ENCODE assay signal across 11 cellular contexts in genomic region chr14:79278286-79278797, GRCh38.
A peak's percentile ranks its signal among the peaks of the same experiment; 100 is the strongest.
DNase-seq lines count a peak whose midpoint lies in the region; ATAC-seq and TF ChIP-seq lines count a peak whose summit lies in the region.
"Had no signal": no experiment of that assay in that cellular context is flagged by ENCODE, and none has a peak within 500 bp of the region (broad histone marks: within the 10 kb centered on the region; RNA-seq: fewer than 3 reads in every experiment).

No MANE protein-coding gene starts in this region.

- TF ChIP-seq CTCF in esophagus muscularis mucosa (IDR thresholded peaks at IDR 0.05) (no peak), nephron (IDR thresholded peaks at IDR 0.05; ENCODE audit: unreplicated experiment in 3 of 3) (no peak), uterus (IDR thresholded peaks at IDR 0.05) (no peak)

- peak overlapping the region; percentile 91 to 95 (median 92) for H3K4me3 Mint-ChIP-seq in nephron
- H3K4me3 Mint-ChIP-seq in activated CD4-positive, alpha-beta T cell treated with anti-CD3 and anti-CD28 coated beads, Interleukin-2, amount 10 ng/mL, durations not matched to agents 7 days and 5 days: no peak overlapping the region
- H3K4me3 Mint-ChIP-seq: activated naive CD8-positive, alpha-beta T cell; T-helper 17 cell had no signal

- H3K9me3 ChIP-seq in esophagus muscularis mucosa: no peaks in the 10 kb centered on the region
- no peaks in the 10 kb centered on the region for H3K9me3 ChIP-seq in uterus

- H3K27me3 ChIP-seq in esophagus muscularis mucosa (no peaks in the 10 kb centered on the region), uterus (no peaks in the 10 kb centered on the region)

- H3K36me3 Mint-ChIP-seq in nephron (ENCODE audit: low read depth): no peaks in the 10 kb centered on the region
- peaks cover 2% of the 10 kb centered on the region for H3K36me3 Mint-ChIP-seq in activated CD4-positive, alpha-beta T cell treated with anti-CD3 and anti-CD28 coated beads, Interleukin-2, amount 10 ng/mL, durations not matched to agents 7 days and 5 days (ENCODE audit: low read depth)
- H3K36me3 Mint-ChIP-seq: activated naive CD8-positive, alpha-beta T cell had no signal

- H3K4me3 ChIP-seq in esophagus muscularis mucosa: peak overlapping the region; percentile 65 to 87 (median 71)
- H3K4me3 ChIP-seq in uterus: peak overlapping the region; percentile 52 to 68
- H3K4me3 ChIP-seq: GM12878 had no signal

- TF ChIP-seq POLR2A in esophagus muscularis mucosa (IDR thresholded peaks at IDR 0.05; ENCODE audit: low read depth) (no peak), uterus (IDR thresholded peaks at IDR 0.05) (no peak)

- H3K27ac ChIP-seq in esophagus muscularis mucosa (replicated peaks in 1 of 4) (peak overlapping the region; percentile 71 to 80 (median 76)), uterus (peak overlapping the region; percentile 48 to 62)

- POLR2A ChIA-PET in activated CD4-positive, alpha-beta T cell treated with anti-CD3 and anti-CD28 coated beads, Interleukin-2, amount 10 ng/mL, durations not matched to agents 7 days and 5 days (lab: Charles Lee): no interaction called here

- ATAC-seq in HG02759 (IDR thresholded peaks at IDR 0.05; ENCODE audit: unreplicated experiment): no peak
- ATAC-seq: GM12878, T-helper 17 cell had no signal

- intact Hi-C loops in esophagus muscularis mucosa (cut with DNase I): loop anchor here (10.0 kb wide), 1 partner anchor 314 kb away; no protein-coding TSS in a partner anchor
- intact Hi-C loops in uterus (cut with DNase I; ENCODE audit: low total_unique reads): no loop called here

- H3K27ac Mint-ChIP-seq in nephron: no peak overlapping the region
- no peak overlapping the region for H3K27ac Mint-ChIP-seq in activated CD4-positive, alpha-beta T cell treated with anti-CD3 and anti-CD28 coated beads, Interleukin-2, amount 10 ng/mL, durations not matched to agents 7 days and 5 days
- H3K27ac Mint-ChIP-seq: activated naive CD8-positive, alpha-beta T cell; T-helper 17 cell had no signal

- peaks cover 71% of the 10 kb centered on the region for H3K27me3 Mint-ChIP-seq in nephron (ENCODE audit: low read depth)
- peaks cover 47% of the 10 kb centered on the region for H3K27me3 Mint-ChIP-seq in activated CD4-positive, alpha-beta T cell treated with anti-CD3 and anti-CD28 coated beads, Interleukin-2, amount 10 ng/mL, durations not matched to agents 7 days and 5 days

- 20% methylated on average over 16 of the region's 18 CpGs for WGBS in esophagus muscularis mucosa

- no peak for TF ChIP-seq EP300 in esophagus muscularis mucosa (IDR thresholded peaks at IDR 0.05)

- peaks cover 55% of the 10 kb centered on the region for H3K4me1 Mint-ChIP-seq in nephron
- H3K4me1 Mint-ChIP-seq in activated CD4-positive, alpha-beta T cell treated with anti-CD3 and anti-CD28 coated beads, Interleukin-2, amount 10 ng/mL, durations not matched to agents 7 days and 5 days: no peaks in the 10 kb centered on the region
- H3K4me1 Mint-ChIP-seq: T-helper 17 cell had no signal

- H3K36me3 ChIP-seq in esophagus muscularis mucosa (no peaks in the 10 kb centered on the region), uterus (no peaks in the 10 kb centered on the region)

- CTCF ChIA-PET in activated CD4-positive, alpha-beta T cell treated with anti-CD3 and anti-CD28 coated beads, Interleukin-2, amount 10 ng/mL, durations not matched to agents 7 days and 5 days (lab: Charles Lee): no interaction called here

- H3K9me3 Mint-ChIP-seq in nephron: no peaks in the 10 kb centered on the region
- H3K9me3 Mint-ChIP-seq in activated CD4-positive, alpha-beta T cell treated with anti-CD3 and anti-CD28 coated beads, Interleukin-2, amount 10 ng/mL, durations not matched to agents 7 days and 5 days: no peaks in the 10 kb centered on the region

- DNase-seq in NCI-H82 (lab: John Stamatoyannopoulos, UW): peak; percentile 24
- no peak for DNase-seq in NCI-H82 treated with DMSO at 0.1 percent for 48 hours (lab: John Stamatoyannopoulos, UW; ENCODE audit: unreplicated experiment)
- no peak for DNase-seq in esophagus muscularis mucosa (ENCODE audit: extremely low spot score)
- DNase-seq in uterus: peak in 1 of 2 donors; percentile 15
- no peak for DNase-seq in activated T-cell treated with anti-CD3 and anti-CD28 coated beads, Interleukin-2, amount 50 U/mL, for 48 hours
- DNase-seq in activated CD4-positive, alpha-beta T cell treated with anti-CD3 and anti-CD28 coated beads, Interleukin-2, amount 10 ng/mL, durations not matched to agents 7 days and 5 days: no peak
- DNase-seq: T-helper 17 cell had no signal

- H3K4me1 ChIP-seq in esophagus muscularis mucosa (peaks cover 10 to 43% (median 29%) of the 10 kb centered on the region in 4 donors), uterus (no peaks in the 10 kb centered on the region)
